9 cellular contexts compared by ENCODE assay signal in the genomic region with DNA sequence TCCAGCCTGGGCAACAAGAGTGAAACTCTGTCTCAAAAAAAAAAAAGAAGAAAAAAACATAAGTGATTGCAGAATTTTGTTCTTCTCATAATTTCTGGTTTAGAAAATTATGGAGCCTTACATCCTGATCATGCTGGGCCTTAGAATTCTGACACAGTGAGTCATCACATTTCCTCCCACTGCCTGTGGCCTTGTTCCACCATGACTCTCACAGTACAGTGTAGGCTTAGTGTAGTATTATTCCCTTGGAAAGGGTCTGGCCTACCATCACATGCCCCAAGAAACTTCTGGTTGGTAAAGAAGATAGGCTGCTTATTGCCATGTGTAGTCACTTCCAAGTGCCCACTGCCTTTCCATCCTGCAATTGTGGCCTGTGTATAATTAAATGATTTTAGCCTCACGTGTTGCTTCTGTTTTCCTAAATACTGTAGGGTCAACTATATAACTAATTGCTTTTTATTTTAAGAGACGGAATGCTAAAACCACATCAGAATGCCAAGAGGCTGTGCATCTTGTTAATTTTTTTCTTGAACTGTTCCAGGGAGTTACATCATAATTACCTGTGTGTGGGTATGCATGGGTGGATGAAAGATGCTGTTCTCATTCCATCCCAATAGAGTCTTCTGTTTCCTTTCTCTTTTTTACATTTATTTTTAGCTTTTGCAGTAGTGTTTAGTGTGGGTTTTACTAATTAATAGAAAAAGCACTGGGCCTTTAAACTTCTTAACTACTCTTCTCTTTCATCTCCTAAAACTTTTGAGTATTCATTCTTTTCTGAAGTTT. TPM values are rescaled to one million over a fixed set of nuclear protein-coding genes. Genes with fewer than 3 reads are reported as not detected.
DNase-seq lines count a peak whose midpoint lies in the region; ATAC-seq, FAIRE-seq and TF ChIP-seq lines count a peak whose summit lies in the region.
"Had no signal": no experiment of that assay in that cellular context is flagged by ENCODE, and none has a peak within 500 bp of the region (broad histone marks: within the 10 kb centered on the region; RNA-seq: fewer than 3 reads in every experiment).

No MANE protein-coding gene starts in this region.

- H3K4me3 ChIP-seq in CD4-positive, alpha-beta memory T cell (ENCODE audit: low read length in 2 of 2) = no peak overlapping the region
- peak overlapping the region; percentile 2 for H3K4me3 ChIP-seq in astrocyte (ENCODE audit: insufficient read depth, low read depth, low read length)
- no peak overlapping the region for H3K4me3 ChIP-seq in thyroid gland (replicated peaks in 1 of 3)
- H3K4me3 ChIP-seq in MM.1S (ENCODE audit: low read length) = no peak overlapping the region

- no peaks in the 10 kb centered on the region for H3K9me2 ChIP-seq in MM.1S (replicated peaks; ENCODE audit: insufficient read depth, low read length)

- H3K79me2 ChIP-seq in astrocyte (ENCODE audit: insufficient read depth, low read length) (no peaks in the 10 kb centered on the region), MM.1S (ENCODE audit: low read length) (no peaks in the 10 kb centered on the region)

- H3K27me3 Mint-ChIP-seq in CD4-positive, alpha-beta memory T cell = no peaks in the 10 kb centered on the region
- H3K27me3 Mint-ChIP-seq in astrocyte (ENCODE audit: low read depth, unreplicated experiment) (no peaks in the 10 kb centered on the region), memory B cell (no peaks in the 10 kb centered on the region)

- peaks cover 49% of the 10 kb centered on the region for H3K36me3 ChIP-seq in CD4-positive, alpha-beta memory T cell (ENCODE audit: insufficient read depth, low read length)
- peaks cover 38% of the 10 kb centered on the region for H3K36me3 ChIP-seq in astrocyte (ENCODE audit: insufficient read depth, low read length)
- H3K36me3 ChIP-seq in thyroid gland = peaks cover 15 to 57% of the 10 kb centered on the region in 2 donors
- H3K36me3 ChIP-seq in MM.1S (replicated peaks; ENCODE audit: insufficient read depth, low read length) = peaks cover 8% of the 10 kb centered on the region

- no peaks in the 10 kb centered on the region for H3K9me3 Mint-ChIP-seq in CD4-positive, alpha-beta memory T cell
- no peaks in the 10 kb centered on the region for H3K9me3 Mint-ChIP-seq in astrocyte (ENCODE audit: unreplicated experiment)
- H3K9me3 Mint-ChIP-seq in memory B cell = no peaks in the 10 kb centered on the region

- H3K4me1 Mint-ChIP-seq in CD4-positive, alpha-beta memory T cell = peaks cover 0 to 11% (median 2%) of the 10 kb centered on the region in 4 donors
- H3K4me1 Mint-ChIP-seq in astrocyte (ENCODE audit: low read depth, unreplicated experiment) (peaks cover 27% of the 10 kb centered on the region), memory B cell (no peaks in the 10 kb centered on the region)

- H3K4me2 ChIP-seq in astrocyte (ENCODE audit: low read length) = peak overlapping the region; percentile 46
- no peak overlapping the region for H3K4me2 ChIP-seq in MM.1S (ENCODE audit: low read depth, low read length)

- H3K4me3 Mint-ChIP-seq in CD4-positive, alpha-beta memory T cell = no peak overlapping the region
- H3K4me3 Mint-ChIP-seq in astrocyte (ENCODE audit: unreplicated experiment) (no peak overlapping the region), memory B cell (no peak overlapping the region)

- H3K27me3 ChIP-seq in CD4-positive, alpha-beta memory T cell (ENCODE audit: insufficient read depth, low read length) = no peaks in the 10 kb centered on the region
- H3K27me3 ChIP-seq in astrocyte (ENCODE audit: insufficient read depth, low read length) (no peaks in the 10 kb centered on the region), thyroid gland (no peaks in the 10 kb centered on the region), MM.1S (replicated peaks; ENCODE audit: insufficient read depth, low read length) (no peaks in the 10 kb centered on the region)

- CTCF ChIA-PET in CD4-positive, alpha-beta memory T cell (lab: Charles Lee; ENCODE audit: partially characterized antibody) = no interaction called here

- FAIRE-seq in astrocyte (lab: Jason Lieb, UNC) = peak; percentile 87

- TF ChIP-seq POLR2A in thyroid gland (IDR thresholded peaks at IDR 0.05) = no peak

- H3K9ac ChIP-seq in astrocyte (ENCODE audit: low read length) (no peak overlapping the region), MM.1S (ENCODE audit: low read length) (no peak overlapping the region)

- intact Hi-C loops in CD4-positive, alpha-beta memory T cell (cut with micrococcal nuclease) = no loop called here
- intact Hi-C loops in thyroid gland (cut with DNase I) = no loop called here

- WGBS in thyroid gland, 2 donors = 94 to 95% methylated on average over 2 of the region's 2 CpGs

- no peaks in the 10 kb centered on the region for H3K9me3 ChIP-seq in CD4-positive, alpha-beta memory T cell (ENCODE audit: control insufficient read depth in 1 of 2, low read length in 2 of 2)
- H3K9me3 ChIP-seq in astrocyte (ENCODE audit: insufficient read depth, low read depth, low read length) (no peaks in the 10 kb centered on the region), thyroid gland (no peaks in the 10 kb centered on the region), MM.1S (replicated peaks; ENCODE audit: insufficient read depth, low read length) (no peaks in the 10 kb centered on the region)

- H2AFZ ChIP-seq in astrocyte (ENCODE audit: low read depth, low read length) (no peak overlapping the region), MM.1S (ENCODE audit: low read length) (no peak overlapping the region)

- no peaks in the 10 kb centered on the region for H3K4me1 ChIP-seq in CD4-positive, alpha-beta memory T cell (ENCODE audit: insufficient read depth, low read length)
- H3K4me1 ChIP-seq in astrocyte (ENCODE audit: insufficient read depth, low read length) (peaks cover 16% of the 10 kb centered on the region), thyroid gland (no peaks in the 10 kb centered on the region), MM.1S (ENCODE audit: low read length) (no peaks in the 10 kb centered on the region)

- ATAC-seq in memory B cell (ENCODE audit: low read depth) = no peak
- no peak for ATAC-seq in GM18511 (IDR thresholded peaks at IDR 0.05; ENCODE audit: unreplicated experiment)
- no peak for ATAC-seq in HG03432 (IDR thresholded peaks at IDR 0.05; ENCODE audit: unreplicated experiment)

- no peak for DNase-seq in CD4-positive, alpha-beta memory T cell
- DNase-seq in LoVo (ENCODE audit: low spot score) (peak; percentile 30), astrocyte (ENCODE audit: low read depth) (peak; percentile 93), memory B cell (ENCODE audit: low spot score in 2 of 2) (no peak), thyroid gland (no peak), MM.1S (no peak)

- H4K20me1 ChIP-seq in astrocyte (ENCODE audit: insufficient read depth, low read length) (no peaks in the 10 kb centered on the region), MM.1S (ENCODE audit: insufficient read depth, low read length) (no peaks in the 10 kb centered on the region)

- H3K27ac ChIP-seq in CD4-positive, alpha-beta memory T cell (ENCODE audit: low read depth, low read length) = no peak overlapping the region
- H3K27ac ChIP-seq in astrocyte (ENCODE audit: low read depth, low read length) (peak overlapping the region; percentile 46), thyroid gland (no peak overlapping the region), MM.1S (ENCODE audit: low read length) (no peak overlapping the region)
- H3K27ac ChIP-seq: HL-60 had no signal

- no peaks in the 10 kb centered on the region for H3F3A ChIP-seq in MM.1S (ENCODE audit: insufficient read depth, low read length)

- no peak for TF ChIP-seq CTCF in astrocyte (IDR thresholded peaks at IDR 0.05; ENCODE audit: insufficient read depth, low read depth, low read length)
- no peak for TF ChIP-seq CTCF in thyroid gland (IDR thresholded peaks at IDR 0.05)
- no peak for TF ChIP-seq CTCF in MM.1S (IDR thresholded peaks at IDR 0.05; ENCODE audit: low read length)

- peak overlapping the region in 5 of 7 donors; percentile 6 to 64 (median 38) for H3K27ac Mint-ChIP-seq in CD4-positive, alpha-beta memory T cell
- H3K27ac Mint-ChIP-seq in astrocyte (ENCODE audit: unreplicated experiment) (peak overlapping the region; percentile 88), memory B cell (peak overlapping the region; percentile 55)

- H3K36me3 Mint-ChIP-seq in CD4-positive, alpha-beta memory T cell = peaks cover 37 to 72% of the 10 kb centered on the region in 2 donors
- H3K36me3 Mint-ChIP-seq in astrocyte (ENCODE audit: low read depth, unreplicated experiment) (peaks cover 16% of the 10 kb centered on the region), memory B cell (peaks cover 26% of the 10 kb centered on the region)

- POLR2A ChIA-PET in CD4-positive, alpha-beta memory T cell (lab: Charles Lee; ENCODE audit: partially characterized antibody) = no interaction called here

RNA-seq across cellular contexts. Expression of a gene that starts 25.9 kb away (rescaled TPM):
- 10 to 100 TPM; 42.7 to 47.2 TPM for total RNA-seq in CD4-positive, alpha-beta memory T cell
- polyA plus RNA-seq in CD4-positive, alpha-beta memory T cell = 100 to 1,000 TPM; 115 to 151 TPM
- 102 and 107 TPM in 2 replicates for total RNA-seq in astrocyte
- 10 to 100 TPM; 28.4 to 75.3 (median 58.7) TPM for total RNA-seq in thyroid gland

RNA-seq across cellular contexts. Expression of a gene that starts 26.2 kb away (rescaled TPM):
- total RNA-seq in CD4-positive, alpha-beta memory T cell = 100 to 1,000 TPM; 109 to 110 TPM
- 10 to 100 TPM; 78.3 to 98.4 TPM for polyA plus RNA-seq in CD4-positive, alpha-beta memory T cell
- total RNA-seq in astrocyte (86.0 and 86.2 TPM in 2 replicates), thyroid gland (100 to 1,000 TPM in 1 of 4 donors, 10 to 100 TPM in 3; 55.0 to 120 (median 68.2) TPM)

RNA-seq across cellular contexts. Expression of a gene that starts 42.5 kb away (rescaled TPM):
- total RNA-seq in CD4-positive, alpha-beta memory T cell = 10 to 100 TPM; 95.8 to 96.0 TPM
- 10 to 100 TPM; 36.6 to 39.2 TPM for polyA plus RNA-seq in CD4-positive, alpha-beta memory T cell
- total RNA-seq in astrocyte (26.6 and 29.0 TPM in 2 replicates), thyroid gland (10 to 100 TPM; 55.1 to 98.6 (median 57.4) TPM)

RNA-seq across cellular contexts. Expression of a gene that starts 51.9 kb away (rescaled TPM):
- 10 to 100 TPM; 59.8 to 67.6 TPM for total RNA-seq in CD4-positive, alpha-beta memory T cell
- 10 to 100 TPM; 45.7 to 61.0 TPM for polyA plus RNA-seq in CD4-positive, alpha-beta memory T cell
- total RNA-seq in astrocyte (86.2 TPM in 2 replicates), thyroid gland (100 to 1,000 TPM; 130 to 167 (median 146) TPM)

Comparison
In these comparisons a context has a peak if more than half of its experiments do, and no peak if none do; other contexts are left out.
1. DNase-seq: peak in LoVo (single experiment) and astrocyte (single experiment); none in CD4-positive, alpha-beta memory T cell (0 of 5), memory B cell (0 of 2), thyroid gland (0 of 2) and MM.1S (single experiment).
2. H3K27ac Mint-ChIP-seq: peak in every context shown above with its lines; median percentile 88 in astrocyte; 55 in memory B cell; 38 in CD4-positive, alpha-beta memory T cell.